Comparison of ENCODE assay signal across 13 cellular contexts in the genomic region with DNA sequence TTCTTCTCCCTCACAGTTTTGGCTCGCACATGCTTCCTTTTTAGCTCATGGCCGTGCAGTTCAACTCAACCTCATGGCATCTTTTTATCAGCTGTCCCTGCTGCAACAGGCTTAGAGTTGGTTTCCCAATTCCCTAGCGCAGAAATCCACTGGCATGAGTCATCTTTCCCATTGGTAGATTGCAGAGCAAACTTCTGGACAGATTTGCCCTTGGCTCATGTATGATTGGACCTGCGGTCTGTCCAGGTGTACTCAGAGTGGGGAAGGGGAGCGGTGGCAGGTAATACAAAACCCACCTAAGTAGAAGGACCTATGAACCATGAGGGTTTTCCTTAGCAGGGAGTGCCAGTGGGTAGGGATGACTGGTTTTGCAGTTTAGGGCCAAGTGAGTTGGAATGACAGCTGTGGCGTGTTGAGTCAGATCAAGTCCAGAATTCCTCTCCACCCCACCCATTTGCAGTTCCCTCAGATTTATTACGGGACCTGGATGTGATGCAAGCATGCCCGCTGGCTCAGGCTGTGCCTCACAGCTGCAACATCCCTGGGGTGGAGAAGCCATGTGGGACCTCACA.
DNase-seq lines count a peak whose midpoint lies in the region; ATAC-seq, FAIRE-seq and TF ChIP-seq lines count a peak whose summit lies in the region.
"Had no signal": no experiment of that assay in that cellular context is flagged by ENCODE, and none has a peak within 500 bp of the region (broad histone marks: within the 10 kb centered on the region; RNA-seq: fewer than 3 reads in every experiment).

No MANE protein-coding gene starts in this region.

- CTCF ChIA-PET in RWPE1 (lab: Yijun Ruan, JAX) = no interaction called here

- no peak overlapping the region for H3K4me3 ChIP-seq in pancreas
- H3K4me3 ChIP-seq: GM12878 had no signal

- FAIRE-seq in pancreas (lab: Jason Lieb, UNC) = no peak
- FAIRE-seq: GM12878 had no signal

- ATAC-seq in pancreas (peak in 3 of 4 donors; percentile 18 to 72 (median 48)), HG02610 (IDR thresholded peaks at IDR 0.05; ENCODE audit: unreplicated experiment) (no peak), GM18858 (IDR thresholded peaks at IDR 0.05; ENCODE audit: unreplicated experiment) (no peak)
- ATAC-seq: GM12878 had no signal

- H3K4me1 ChIP-seq in pancreas = no peaks in the 10 kb centered on the region
- H3K4me1 ChIP-seq: BE2C had no signal

- H3K27me3 ChIP-seq in pancreas = no peaks in the 10 kb centered on the region
- H3K27me3 ChIP-seq: BE2C had no signal

- DNase-seq in AG08396 (ENCODE audit: low spot score) (peak; percentile 24), RWPE1 (ENCODE audit: low spot score) (peak; percentile 91), fibroblast of peridontal ligament (ENCODE audit: extremely low read depth) (peak; percentile 95), pancreas (peak in 1 of 6 donors; percentile 8), activated gamma-delta T cell treated with Interleukin-2 at 50 U/mL for 16 hours (no peak)
- DNase-seq in effector CD8-positive, alpha-beta T cell (lab: John Stamatoyannopoulos, UW) = no peak
- DNase-seq: activated CD4-positive, alpha-beta T cell treated with anti-CD3 and anti-CD28 coated beads, Interleukin-2, amount 10 ng/mL, durations not matched to agents 7 days and 5 days; BE2C; head of caudate nucleus; NCI-H1092 treated with DMSO at 0.1 percent for 48 hours had no signal

- intact Hi-C loops in pancreas (cut with DNase I) = no loop called here

- H3K9me3 ChIP-seq in pancreas = no peaks in the 10 kb centered on the region
- H3K9me3 ChIP-seq: BE2C had no signal

- TF ChIP-seq CTCF in RWPE1 (conservative IDR thresholded peaks at IDR 0.05; ENCODE audit: low read depth) (no peak), pancreas (IDR thresholded peaks at IDR 0.05) (no peak)

- H3K36me3 ChIP-seq in pancreas = no peaks in the 10 kb centered on the region
- H3K36me3 ChIP-seq: BE2C had no signal

- H3K27ac ChIP-seq in RWPE1 = peak overlapping the region; percentile 96
- H3K27ac ChIP-seq in pancreas = no peak overlapping the region

- 88 to 94% methylated on average over 8 of the region's 8 CpGs for WGBS in pancreas, 2 donors

- POLR2A ChIA-PET in RWPE1 (lab: Yijun Ruan, JAX; ENCODE audit: low non-redundant PET) = no interaction called here

Comparison
In these comparisons a context has a peak if more than half of its experiments do, and no peak if none do; other contexts are left out.
1. DNase-seq: peak in AG08396 (single experiment), RWPE1 (single experiment) and fibroblast of peridontal ligament (single experiment); none in effector CD8-positive, alpha-beta T cell (single experiment) and activated gamma-delta T cell treated with Interleukin-2 at 50 U/mL for 16 hours (single experiment).
2. ATAC-seq: peak in pancreas (3 of 4); none in HG02610 (single experiment) and GM18858 (single experiment).